Comparison of ENCODE assay signal across 8 cellular contexts in the genomic region with DNA sequence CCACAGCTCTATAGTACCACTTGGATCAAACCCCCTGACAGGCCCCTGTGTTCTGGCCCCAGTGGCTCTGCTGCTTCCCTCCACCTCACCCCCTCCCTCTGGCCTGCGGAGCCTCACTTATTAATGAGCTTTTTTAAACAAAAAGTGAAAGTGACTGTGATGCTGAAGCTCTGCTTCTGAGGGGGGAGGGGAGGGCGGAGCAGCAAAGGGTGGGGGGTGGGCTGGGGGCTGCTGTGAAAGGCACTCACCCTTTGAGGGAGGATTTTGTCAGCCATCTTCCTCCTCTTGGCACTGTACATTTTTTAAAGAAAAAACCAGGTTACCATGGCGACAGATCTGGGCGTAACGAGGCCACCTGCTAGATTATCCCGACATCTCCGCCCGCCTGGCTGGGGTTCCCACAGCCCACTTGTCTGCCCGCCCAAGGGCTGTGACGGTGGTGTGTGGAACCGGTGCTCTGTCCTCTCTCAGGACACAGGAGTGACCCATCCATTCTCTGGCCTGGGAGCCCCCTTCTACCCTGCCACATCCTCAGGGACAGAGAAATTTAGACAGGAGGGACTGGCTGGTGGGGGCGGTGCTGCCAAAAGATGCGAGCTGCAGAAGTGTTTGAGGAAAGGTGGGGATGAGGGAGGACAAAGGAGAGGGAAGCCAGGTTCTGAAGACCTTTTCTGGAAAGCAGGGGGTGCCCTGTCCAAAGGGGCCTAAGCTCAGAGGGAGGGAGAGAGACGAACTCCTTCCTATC. TPM values are rescaled to one million over a fixed set of nuclear protein-coding genes. Genes with fewer than 3 reads are reported as not detected.
DNase-seq lines count a peak whose midpoint lies in the region; ATAC-seq, FAIRE-seq and TF ChIP-seq lines count a peak whose summit lies in the region.
"Had no signal": no experiment of that assay in that cellular context is flagged by ENCODE, and none has a peak within 500 bp of the region (broad histone marks: within the 10 kb centered on the region; RNA-seq: fewer than 3 reads in every experiment).

No MANE protein-coding gene starts in this region.

- in situ Hi-C loops in ACHN (cut with HindIII; ENCODE audit: low pct_ligation_motif_present, low pct_unique_long_range_greater_than_20kb, low sequenced_read_pairs) = no loop called here

- H3K36me3 ChIP-seq in PC-3 (ENCODE audit: low read depth, low read length) = no peaks in the 10 kb centered on the region

- no peak overlapping the region for H3K4me3 ChIP-seq in PC-3 (ENCODE audit: low read length)

- CTCF ChIA-PET in PC-3 (lab: Charles Lee) = interaction anchor here (0.6 to 0.8 kb wide), 3 partner anchors 15 to 67 kb away, joined by 4 to 10 read pairs (median 4); partner anchors contain the start of gene ABCF2

- no peaks in the 10 kb centered on the region for H3K27me3 ChIP-seq in PC-3 (ENCODE audit: low read length)

- POLR2A ChIA-PET in PC-3 (lab: Charles Lee; ENCODE audit: unreplicated experiment) = no interaction called here

- no peak overlapping the region for H2AFZ ChIP-seq in PC-3 (ENCODE audit: low read length)

- no peaks in the 10 kb centered on the region for H3K79me2 ChIP-seq in PC-3 (ENCODE audit: low read length)

- FAIRE-seq in GM19239 (lab: Jason Lieb, UNC) = peak; percentile 82
- FAIRE-seq: astrocyte had no signal

- DNase-seq in GM19239 (ENCODE audit: insufficient read length, low spot score) (no peak), PC-3 (no peak), left colon (no peak), NOMO-1 (lab: John Stamatoyannopoulos, UW; ENCODE audit: unreplicated experiment in 2 of 2) (no peak), ACHN (no peak)

- no peak overlapping the region for H3K27ac ChIP-seq in PC-3 (ENCODE audit: low read length)

- H3K4me2 ChIP-seq in PC-3 (ENCODE audit: low read length) = peak overlapping the region; percentile 31; the same call in 1 of the 2 replicates

- TF ChIP-seq CTCF in PC-3 (conservative IDR thresholded peaks at IDR 0.05; ENCODE audit: low read depth, low read length) = no peak

- peaks cover 4% of the 10 kb centered on the region; the same call in 1 of the 2 replicates for H3K4me1 ChIP-seq in PC-3 (ENCODE audit: insufficient read depth, low read length)

- no peak overlapping the region for H3K9ac ChIP-seq in PC-3 (ENCODE audit: low read length)

- no peak for ATAC-seq in PC-3
- ATAC-seq in left colon = peak; percentile 10
- ATAC-seq in HG02678 (IDR thresholded peaks at IDR 0.05; ENCODE audit: unreplicated experiment) = no peak
- ATAC-seq: right cardiac atrium had no signal

- H4K20me1 ChIP-seq in PC-3 (ENCODE audit: low read length) = no peaks in the 10 kb centered on the region

- H3K9me2 ChIP-seq in PC-3 (replicated peaks; ENCODE audit: low read length) = no peaks in the 10 kb centered on the region

- H3F3A ChIP-seq in PC-3 (ENCODE audit: low read length, unreplicated experiment) = no peaks in the 10 kb centered on the region

- intact Hi-C loops in PC-3 (cut with micrococcal nuclease) (no loop called here), left colon (cut with DNase I, micrococcal nuclease) (loop anchor here in 1 of 2 donors (10.0 kb wide), 1 partner anchor 61 kb away; no protein-coding TSS in a partner anchor)

- no TSS peak for BruUV-seq in PC-3 (replicated peaks; lab: Mats Ljungman, UMichigan)

- no peaks in the 10 kb centered on the region for H3K9me3 ChIP-seq in PC-3 (ENCODE audit: low read length)

RNA-seq across cellular contexts. Expression of gene SMARCD3, which starts 4.9 kb away (rescaled TPM):
- total RNA-seq in PC-3 (2014; rRNA removed) (8.6 and 9.1 TPM in 2 replicates), left colon (1 to 10 TPM; 4.3 to 9.8 TPM)

RNA-seq across cellular contexts. Expression of gene CHPF2, which starts 11.3 kb away (rescaled TPM):
- 30.1 and 36.5 TPM in 2 replicates for total RNA-seq in PC-3 (2014; rRNA removed)
- total RNA-seq in left colon = 10 to 100 TPM; 46.8 to 48.8 TPM

RNA-seq across cellular contexts. Expression of gene ABCF2, which starts 16.6 kb away (rescaled TPM):
- total RNA-seq in PC-3 (2014; rRNA removed) = 55.5 and 75.0 TPM in 2 replicates
- total RNA-seq in left colon = 10 to 100 TPM; 27.9 to 28.0 TPM

RNA-seq across cellular contexts. Expression of gene H2BK1, which starts 33.3 kb away (rescaled TPM):
- total RNA-seq in PC-3 (2014; rRNA removed) (not detected in 2 replicates), left colon (not detected)
- total RNA-seq: astrocyte, right cardiac atrium had no signal

RNA-seq across cellular contexts. Expression of gene ASB10, which starts 56.5 kb away (rescaled TPM):
- not detected in 2 replicates for total RNA-seq in PC-3 (2014; rRNA removed)
- total RNA-seq in left colon = not detected
- total RNA-seq: astrocyte had no signal
